In the genomic region with DNA sequence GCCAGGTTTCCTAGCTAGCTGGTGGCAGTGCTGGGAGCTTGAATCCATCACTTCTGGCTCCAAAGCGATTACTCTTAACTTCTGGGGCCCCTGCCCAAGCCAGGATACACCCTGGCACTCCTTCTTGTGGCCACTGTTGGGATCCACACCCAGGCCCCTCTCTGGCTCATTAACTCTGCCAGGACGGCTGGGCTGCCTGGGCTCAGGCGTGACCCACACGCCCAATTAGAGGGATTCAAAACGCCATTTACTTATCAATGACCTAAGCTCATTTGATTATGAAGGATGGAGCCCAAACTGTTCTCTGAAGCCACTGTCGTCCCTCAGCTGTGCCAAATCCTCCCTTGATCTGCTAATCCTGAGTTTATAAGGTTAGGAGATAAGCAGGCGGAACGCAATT, we compare ENCODE assay signal across 20 cellular contexts.
DNase-seq lines count a peak whose midpoint lies in the region; ATAC-seq, FAIRE-seq and TF ChIP-seq lines count a peak whose summit lies in the region.
"Had no signal": no experiment of that assay in that cellular context is flagged by ENCODE, and none has a peak within 500 bp of the region (broad histone marks: within the 10 kb centered on the region; RNA-seq: fewer than 3 reads in every experiment).

No MANE protein-coding gene starts in this region.

- 0 out of 2 replicates have a peak, but pooled peaks have one; percentile 36 for TF ChIP-seq RAD21 in HCT116 (IDR thresholded peaks at IDR 0.05; ENCODE audit: low read depth)

- CTCF ChIA-PET in HCT116 (lab: Charles Lee), result no interaction called here

- intact Hi-C loops in HCT116 (cut with micrococcal nuclease), result no loop called here

- no peak overlapping the region for H3K9ac ChIP-seq in HCT116 (ENCODE audit: low read length)
- no peak overlapping the region for H3K9ac ChIP-seq in keratinocyte (ENCODE audit: control insufficient read depth, extremely low read depth, insufficient read depth, low read length)

- TF ChIP-seq CTCF in HCT116 (IDR thresholded peaks at IDR 0.05 in 2 of 3, conservative IDR thresholded peaks at IDR 0.05 in 1 of 3; ENCODE audit: borderline replicate concordance in 1 of 3, insufficient read depth in 1 of 3, low read depth in 2 of 3, low read length in 2 of 3) (peak; percentile 9 to 45 (median 43); a peak in 5 of 6 replicates), WERI-Rb-1 (IDR thresholded peaks at IDR 0.05; ENCODE audit: low read depth, low read length) (peak; percentile 59), keratinocyte (optimal IDR thresholded peaks at IDR 0.05 in 1 of 3, IDR thresholded peaks at IDR 0.05 in 1 of 3, conservative IDR thresholded peaks at IDR 0.05 in 1 of 3; ENCODE audit: extremely low read depth in 1 of 3, insufficient read depth in 2 of 3, low read length in 3 of 3) (peak in 2 of 3 experiments; percentile 4 to 12), right atrium auricular region (IDR thresholded peaks at IDR 0.05) (no peak)

- RAD21 ChIA-PET in HCT116 (lab: Charles Lee; ENCODE audit: low non-redundant PET in 1 of 2, low total read pairs in 2 of 2, uncharacterized antibody in 2 of 2, unreplicated experiment in 2 of 2), result no interaction called here

- H3K79me2 ChIP-seq in HCT116 (ENCODE audit: insufficient read depth, low read length), result no peaks in the 10 kb centered on the region
- no peaks in the 10 kb centered on the region for H3K79me2 ChIP-seq in keratinocyte (ENCODE audit: control insufficient read depth, insufficient read depth, low read length)
- H3K79me2 ChIP-seq: hepatocyte had no signal

- DNase-seq in ACHN (peak; percentile 28), HCT116 (ENCODE audit: low read depth, low spot score) (no peak), WERI-Rb-1 (peak; percentile 72), keratinocyte (ENCODE audit: low read depth, low spot score) (no peak), G401 (ENCODE audit: low spot score) (no peak), inferior parietal cortex (ENCODE audit: extremely low spot score) (no peak), right atrium auricular region (ENCODE audit: low spot score) (no peak), mesenteric fat pad (ENCODE audit: low spot score) (no peak)
- DNase-seq: activated gamma-delta T cell; DMS79; KG1; naive thymus-derived CD4-positive, alpha-beta T cell; NCI-H1436; NCI-H446 treated with DMSO at 0.1 percent for 48 hours; OCI-M1; right cardiac atrium; stimulated activated CD4-positive, alpha-beta T cell treated with anti-CD3 and anti-CD28 coated beads, Interleukin-4, amount 100 ng/mL, for 24 hours; transverse colon had no signal

- no peak for FAIRE-seq in keratinocyte (lab: Jason Lieb, UNC)

- TF ChIP-seq POLR2A in HCT116 (IDR thresholded peaks at IDR 0.05; ENCODE audit: borderline replicate concordance, extremely low read depth, insufficient read depth, insufficient read length), result no peak

- H2AFZ ChIP-seq in HCT116 (ENCODE audit: low read depth, low read length, poor library complexity, severe bottlenecking) (no peak overlapping the region), keratinocyte (ENCODE audit: control insufficient read depth, low read length) (no peak overlapping the region)
- H2AFZ ChIP-seq: hepatocyte had no signal

- H3K4me3 ChIP-seq in HCT116 (replicated peaks in 1 of 2; ENCODE audit: low read depth in 1 of 2, low read length in 2 of 2), result no peak overlapping the region
- H3K4me3 ChIP-seq in WERI-Rb-1 (ENCODE audit: low read depth, low read length), result no peak overlapping the region
- H3K4me3 ChIP-seq in keratinocyte (ENCODE audit: control insufficient read depth in 2 of 3, extremely low read depth in 1 of 3, insufficient read depth in 2 of 3, low read depth in 1 of 3, low read length in 3 of 3), result no peak overlapping the region
- H3K4me3 ChIP-seq in right atrium auricular region, result no peak overlapping the region
- H3K4me3 ChIP-seq: ascending aorta, hepatocyte, transverse colon had no signal

- H4K20me1 ChIP-seq in HCT116 (ENCODE audit: insufficient read depth) (no peaks in the 10 kb centered on the region), keratinocyte (ENCODE audit: control insufficient read depth, extremely low read depth, insufficient read depth, low read length) (no peaks in the 10 kb centered on the region)

- H3K9me1 ChIP-seq in keratinocyte (ENCODE audit: control insufficient read depth, extremely low read depth, insufficient read depth, low read length), result no peaks in the 10 kb centered on the region

- H3K4me1 ChIP-seq in HCT116 (ENCODE audit: control insufficient read depth in 1 of 2, insufficient read depth in 2 of 2, low read length in 2 of 2) (no peaks in the 10 kb centered on the region), keratinocyte (ENCODE audit: control insufficient read depth, extremely low read depth, insufficient read depth, low read length) (no peaks in the 10 kb centered on the region), right atrium auricular region (no peaks in the 10 kb centered on the region)
- H3K4me1 ChIP-seq: ascending aorta, transverse colon had no signal

- H3K27ac ChIP-seq in HCT116 (ENCODE audit: low read depth, low read length) (no peak overlapping the region), WERI-Rb-1 (no peak overlapping the region), keratinocyte (ENCODE audit: control insufficient read depth, insufficient read depth, low read length) (no peak overlapping the region), right atrium auricular region (no peak overlapping the region)
- H3K27ac ChIP-seq: ascending aorta, hepatocyte, transverse colon had no signal

- dilution Hi-C loops in keratinocyte (cut with MboI; ENCODE audit: extremely low pct_ligation_motif_present, low sequenced_read_pairs), result no loop called here

- H3K4me2 ChIP-seq in HCT116 (ENCODE audit: low read length), result no peak overlapping the region
- H3K4me2 ChIP-seq in keratinocyte (ENCODE audit: control insufficient read depth, extremely low read depth, insufficient read depth, low read depth, low read length), result no peak overlapping the region
- H3K4me2 ChIP-seq: hepatocyte had no signal

- H3K9me3 ChIP-seq in HCT116 (ENCODE audit: control insufficient read depth in 1 of 2, insufficient read depth in 1 of 2, low read depth in 1 of 2, low read length in 2 of 2) (no peaks in the 10 kb centered on the region), WERI-Rb-1 (ENCODE audit: severe bottlenecking) (no peaks in the 10 kb centered on the region), keratinocyte (ENCODE audit: control insufficient read depth, low read depth, low read length) (no peaks in the 10 kb centered on the region), right atrium auricular region (no peaks in the 10 kb centered on the region)
- H3K9me3 ChIP-seq: ascending aorta, transverse colon had no signal

- ATAC-seq in HCT116, result peak; percentile 89
- ATAC-seq: naive thymus-derived CD4-positive, alpha-beta T cell; right cardiac atrium had no signal

- H3K36me3 ChIP-seq in HCT116 (ENCODE audit: control insufficient read depth in 1 of 2, insufficient read depth in 2 of 2, low read length in 2 of 2) (no peaks in the 10 kb centered on the region), WERI-Rb-1 (no peaks in the 10 kb centered on the region), keratinocyte (ENCODE audit: control insufficient read depth in 2 of 2, extremely low read depth in 1 of 2, insufficient read depth in 2 of 2, low read length in 2 of 2) (no peaks in the 10 kb centered on the region), right atrium auricular region (no peaks in the 10 kb centered on the region)
- H3K36me3 ChIP-seq: ascending aorta, transverse colon had no signal

- POLR2A ChIA-PET in HCT116 (lab: Charles Lee), result no interaction called here

- H3K9me2 ChIP-seq in HCT116 (ENCODE audit: insufficient read depth), result no peaks in the 10 kb centered on the region

- no TSS peak for BruUV-seq in HCT116 (replicated peaks; lab: Mats Ljungman, UMichigan)

- peaks cover 8% of the 10 kb centered on the region; the same call in 1 of the 2 replicates for H3K27me3 ChIP-seq in HCT116 (ENCODE audit: insufficient read depth, low read length)
- no peaks in the 10 kb centered on the region for H3K27me3 ChIP-seq in WERI-Rb-1 (ENCODE audit: insufficient read depth, low read depth, severe bottlenecking)
- H3K27me3 ChIP-seq in keratinocyte (ENCODE audit: control insufficient read depth, extremely low read depth, insufficient read depth, low read length), result peaks cover 19% of the 10 kb centered on the region
- H3K27me3 ChIP-seq in right atrium auricular region, result peaks cover 0 to 5% of the 10 kb centered on the region in 2 donors
- H3K27me3 ChIP-seq: ascending aorta, hepatocyte, transverse colon had no signal

- in situ Hi-C loops in ACHN (cut with HindIII; ENCODE audit: low pct_ligation_motif_present, low pct_unique_long_range_greater_than_20kb, low sequenced_read_pairs) (no loop called here), G401 (cut with HindIII; ENCODE audit: low sequenced_read_pairs) (no loop called here)

TF ChIP-seq in HCT116, 20 proteins besides CTCF, POLR2A, EP300 and RAD21:
- TF ChIP-seq POLR2AphosphoS5 (IDR thresholded peaks at IDR 0.05; ENCODE audit: low read depth, low read length) (no peak), JUND (IDR thresholded peaks at IDR 0.05) (no peak), SIN3A (IDR thresholded peaks at IDR 0.05; ENCODE audit: low read depth) (no peak), CBX3 (IDR thresholded peaks at IDR 0.05; ENCODE audit: low read depth) (no peak), FOSL1 (IDR thresholded peaks at IDR 0.05; ENCODE audit: low read depth) (no peak), ZFX (IDR thresholded peaks at IDR 0.05) (no peak), ELF1 (IDR thresholded peaks at IDR 0.05; ENCODE audit: borderline replicate concordance, low read depth) (no peak)
- TF ChIP-seq, protein P1, sequence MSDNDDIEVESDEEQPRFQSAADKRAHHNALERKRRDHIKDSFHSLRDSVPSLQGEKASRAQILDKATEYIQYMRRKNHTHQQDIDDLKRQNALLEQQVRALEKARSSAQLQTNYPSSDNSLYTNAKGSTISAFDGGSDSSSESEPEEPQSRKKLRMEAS (IDR thresholded peaks at IDR 0.05), result no peak

Comparison
In these comparisons a context has a peak if more than half of its experiments do, and no peak if none do; other contexts are left out.
1. DNase-seq: peak in ACHN (single experiment) and WERI-Rb-1 (single experiment); none in HCT116 (single experiment), keratinocyte (single experiment), G401 (single experiment), inferior parietal cortex (single experiment), right atrium auricular region (single experiment) and mesenteric fat pad (single experiment).
2. CTCF ChIP-seq: peak in HCT116 (3 of 3), WERI-Rb-1 (single experiment) and keratinocyte (2 of 3); none in right atrium auricular region (0 of 2).